In the genomic region with DNA sequence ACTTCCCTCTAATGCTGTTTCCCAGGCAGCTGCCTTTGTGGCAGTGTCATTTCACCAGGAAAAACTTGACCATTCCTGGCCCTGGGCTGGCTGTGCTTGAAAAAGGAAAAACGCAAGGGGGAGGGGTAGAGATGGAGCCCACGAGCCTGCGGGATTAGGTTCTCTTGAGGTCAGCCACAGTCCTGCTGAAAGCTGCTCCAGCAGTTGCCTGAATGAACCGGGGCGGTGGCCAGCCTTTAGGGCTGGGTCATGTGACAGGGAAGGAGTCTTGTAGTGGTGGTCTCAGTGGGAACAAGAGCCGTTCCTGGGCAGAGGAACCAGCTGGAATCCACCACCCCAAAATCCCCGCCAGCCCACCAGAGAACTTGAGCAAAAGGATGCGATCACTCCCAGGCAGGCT, we compare ENCODE assay signal across 22 cellular contexts. TPM values are rescaled to one million over a fixed set of nuclear protein-coding genes. Genes with fewer than 3 reads are reported as not detected.
DNase-seq lines count a peak whose midpoint lies in the region; ATAC-seq and TF ChIP-seq lines count a peak whose summit lies in the region.
"Had no signal": no experiment of that assay in that cellular context is flagged by ENCODE, and none has a peak within 500 bp of the region (broad histone marks: within the 10 kb centered on the region; RNA-seq: fewer than 3 reads in every experiment).

No MANE protein-coding gene starts in this region.

- H3K27me3 Mint-ChIP-seq in endodermal cell (ENCODE audit: insufficient read depth) (no peaks in the 10 kb centered on the region), nephron progenitor cell (ENCODE audit: low read depth, poor library complexity) (peaks cover 2% of the 10 kb centered on the region), type B pancreatic cell (no peaks in the 10 kb centered on the region)
- no peaks in the 10 kb centered on the region for H3K27me3 Mint-ChIP-seq in activated CD8-positive, alpha-beta T cell treated with anti-CD3 and anti-CD28 coated beads, Interleukin-2, amount 10 ng/mL, durations not matched to agents 7 days and 5 days (ENCODE audit: low read depth)
- H3K27me3 Mint-ChIP-seq: CD4-positive, alpha-beta memory T cell; IgD-negative memory B cell had no signal

- peaks cover 44% of the 10 kb centered on the region for H3K4me1 ChIP-seq in left ventricle myocardium inferior
- H3K4me1 ChIP-seq in right atrium auricular region: peaks cover 0 to 22% of the 10 kb centered on the region in 2 donors
- H3K4me1 ChIP-seq in endodermal cell (ENCODE audit: control insufficient read depth, insufficient read depth, low read length): no peaks in the 10 kb centered on the region
- H3K4me1 ChIP-seq in A673 (ENCODE audit: insufficient read depth, low read length, poor library complexity, severe bottlenecking): no peaks in the 10 kb centered on the region
- H3K4me1 ChIP-seq: Caco-2, SJCRH30 had no signal

- peaks cover 48% of the 10 kb centered on the region for H3K36me3 Mint-ChIP-seq in endodermal cell (ENCODE audit: low read depth)
- peaks cover 18% of the 10 kb centered on the region for H3K36me3 Mint-ChIP-seq in nephron progenitor cell (ENCODE audit: low read depth)
- peaks cover 12% of the 10 kb centered on the region for H3K36me3 Mint-ChIP-seq in type B pancreatic cell
- peaks cover 8% of the 10 kb centered on the region for H3K36me3 Mint-ChIP-seq in activated CD8-positive, alpha-beta T cell treated with anti-CD3 and anti-CD28 coated beads, Interleukin-2, amount 10 ng/mL, durations not matched to agents 7 days and 5 days (ENCODE audit: low read depth)
- H3K36me3 Mint-ChIP-seq: IgD-negative memory B cell had no signal

- CTCF ChIA-PET in A673 (lab: Charles Lee): no interaction called here
- CTCF ChIA-PET in activated CD8-positive, alpha-beta T cell treated with anti-CD3 and anti-CD28 coated beads, Interleukin-2, amount 10 ng/mL, durations not matched to agents 7 days and 5 days (lab: Charles Lee): no interaction called here

- H3K27ac ChIP-seq in left ventricle myocardium inferior (replicated peaks) (peak overlapping the region; percentile 41), right atrium auricular region (no peak overlapping the region), endodermal cell (ENCODE audit: low read depth, low read length) (peak overlapping the region; percentile 41), A673 (ENCODE audit: low read depth, low read length, poor library complexity, severe bottlenecking) (no peak overlapping the region)
- H3K27ac ChIP-seq: HL-60, SJCRH30 had no signal

- peaks cover 42% of the 10 kb centered on the region for H3K36me3 ChIP-seq in left ventricle myocardium inferior
- peaks cover 34% of the 10 kb centered on the region for H3K36me3 ChIP-seq in right atrium auricular region
- peaks cover 79% of the 10 kb centered on the region for H3K36me3 ChIP-seq in endodermal cell (ENCODE audit: control insufficient read depth, insufficient read depth, low read length)
- H3K36me3 ChIP-seq in A673 (ENCODE audit: insufficient read depth, low read length, poor library complexity, severe bottlenecking): peaks cover 9% of the 10 kb centered on the region

- H3K9me3 Mint-ChIP-seq in endodermal cell: no peaks in the 10 kb centered on the region
- H3K9me3 Mint-ChIP-seq in nephron progenitor cell: no peaks in the 10 kb centered on the region
- no peaks in the 10 kb centered on the region for H3K9me3 Mint-ChIP-seq in type B pancreatic cell
- no peaks in the 10 kb centered on the region for H3K9me3 Mint-ChIP-seq in activated CD8-positive, alpha-beta T cell treated with anti-CD3 and anti-CD28 coated beads, Interleukin-2, amount 10 ng/mL, durations not matched to agents 7 days and 5 days (ENCODE audit: insufficient read depth)
- H3K9me3 Mint-ChIP-seq: CD4-positive, alpha-beta memory T cell; IgD-negative memory B cell had no signal

- no peaks in the 10 kb centered on the region for H3K4me1 Mint-ChIP-seq in endodermal cell
- H3K4me1 Mint-ChIP-seq in nephron progenitor cell: peaks cover 48% of the 10 kb centered on the region
- H3K4me1 Mint-ChIP-seq in type B pancreatic cell (ENCODE audit: unreplicated experiment): peaks cover 17% of the 10 kb centered on the region
- H3K4me1 Mint-ChIP-seq in activated CD8-positive, alpha-beta T cell treated with anti-CD3 and anti-CD28 coated beads, Interleukin-2, amount 10 ng/mL, durations not matched to agents 7 days and 5 days (ENCODE audit: low read depth): no peaks in the 10 kb centered on the region

- POLR2A ChIA-PET in A673 (lab: Charles Lee; ENCODE audit: low non-redundant PET): no interaction called here
- POLR2A ChIA-PET in activated CD8-positive, alpha-beta T cell treated with anti-CD3 and anti-CD28 coated beads, Interleukin-2, amount 10 ng/mL, durations not matched to agents 7 days and 5 days (lab: Charles Lee): no interaction called here

- DNase-seq in left ventricle myocardium inferior (no peak), right atrium auricular region (ENCODE audit: low spot score) (no peak), endodermal cell (no peak), nephron progenitor cell (no peak), type B pancreatic cell (ENCODE audit: extremely low spot score, unreplicated experiment) (no peak), A673 (ENCODE audit: low spot score) (no peak)
- DNase-seq in activated CD8-positive, alpha-beta T cell treated with anti-CD3 and anti-CD28 coated beads, Interleukin-2, amount 10 ng/mL, durations not matched to agents 7 days and 5 days: no peak
- DNase-seq: C1 segment of cervical spinal cord; Caco-2; CD4-positive, alpha-beta memory T cell; HCEC 1CT; NCI-H1105; NCI-H1436 treated with DMSO at 0.1 percent for 48 hours; NCI-H1930; NCI-H2107; NCI-H524 treated with DMSO at 0.1 percent for 48 hours; NCI-H774; SJCRH30 had no signal

- 79 to 92% methylated on average over 3 to 8 of the region's 8 CpGs for WGBS in endodermal cell (ENCODE audit: insufficient coverage in 1 of 2, insufficient read length in 1 of 2), 2 experiments

- TF ChIP-seq CTCF in left ventricle myocardium inferior (IDR thresholded peaks at IDR 0.05; ENCODE audit: borderline replicate concordance) (no peak), right atrium auricular region (IDR thresholded peaks at IDR 0.05) (no peak), endodermal cell (conservative IDR thresholded peaks at IDR 0.05) (no peak), nephron progenitor cell (IDR thresholded peaks at IDR 0.05) (no peak), type B pancreatic cell (conservative IDR thresholded peaks at IDR 0.05) (no peak), A673 (conservative IDR thresholded peaks at IDR 0.05; ENCODE audit: low read depth, low read length) (no peak)

- no peaks in the 10 kb centered on the region for H3K27me3 ChIP-seq in left ventricle myocardium inferior (ENCODE audit: low read depth)
- H3K27me3 ChIP-seq in right atrium auricular region: no peaks in the 10 kb centered on the region
- no peaks in the 10 kb centered on the region for H3K27me3 ChIP-seq in endodermal cell (ENCODE audit: control insufficient read depth, insufficient read depth, low read length, poor library complexity, severe bottlenecking)
- H3K27me3 ChIP-seq in A673 (replicated peaks; ENCODE audit: insufficient read depth, low read depth, low read length, poor library complexity): no peaks in the 10 kb centered on the region
- H3K27me3 ChIP-seq: SJCRH30 had no signal

- H3K9ac ChIP-seq in endodermal cell (ENCODE audit: extremely low read depth, low read length, poor library complexity, severe bottlenecking): no peak overlapping the region

- H3K4me3 Mint-ChIP-seq in endodermal cell: no peak overlapping the region
- no peak overlapping the region for H3K4me3 Mint-ChIP-seq in nephron progenitor cell
- H3K4me3 Mint-ChIP-seq in type B pancreatic cell: no peak overlapping the region
- no peak overlapping the region for H3K4me3 Mint-ChIP-seq in activated CD8-positive, alpha-beta T cell treated with anti-CD3 and anti-CD28 coated beads, Interleukin-2, amount 10 ng/mL, durations not matched to agents 7 days and 5 days
- H3K4me3 Mint-ChIP-seq: CD4-positive, alpha-beta memory T cell; IgD-negative memory B cell had no signal

- no TSS peak for BruUV-seq in A673 (replicated peaks; lab: Mats Ljungman, UMichigan)

- intact Hi-C loops in left ventricle myocardium inferior (cut with micrococcal nuclease): no loop called here
- intact Hi-C loops in A673 (cut with micrococcal nuclease; ENCODE audit: unreplicated experiment): no loop called here

- H3K4me3 ChIP-seq in left ventricle myocardium inferior (no peak overlapping the region), right atrium auricular region (no peak overlapping the region), endodermal cell (ENCODE audit: low read length) (no peak overlapping the region), A673 (ENCODE audit: low read depth, low read length, poor library complexity, severe bottlenecking) (no peak overlapping the region)
- H3K4me3 ChIP-seq: SJCRH30 had no signal

- no peak for ATAC-seq in GM18909 (IDR thresholded peaks at IDR 0.05; ENCODE audit: poor library complexity, unreplicated experiment)
- ATAC-seq in activated CD8-positive, alpha-beta T cell treated with anti-CD3 and anti-CD28 coated beads, Interleukin-2, amount 10 ng/mL, durations not matched to agents 7 days and 5 days: no peak
- ATAC-seq: SK-N-SH treated with all-trans-retinoic acid at 6 μM for 48 hours had no signal

- H3K9me3 ChIP-seq in left ventricle myocardium inferior (replicated peaks) (no peaks in the 10 kb centered on the region), right atrium auricular region (no peaks in the 10 kb centered on the region), endodermal cell (ENCODE audit: control insufficient read depth, low read length) (no peaks in the 10 kb centered on the region), A673 (ENCODE audit: low read depth, low read length, poor library complexity, severe bottlenecking) (no peaks in the 10 kb centered on the region)
- H3K9me3 ChIP-seq: Caco-2, SJCRH30 had no signal

- H3K27ac Mint-ChIP-seq in endodermal cell: peak overlapping the region; percentile 35
- H3K27ac Mint-ChIP-seq in nephron progenitor cell: peak overlapping the region; percentile 79
- peak overlapping the region; percentile 66 for H3K27ac Mint-ChIP-seq in type B pancreatic cell
- no peak overlapping the region for H3K27ac Mint-ChIP-seq in activated CD8-positive, alpha-beta T cell treated with anti-CD3 and anti-CD28 coated beads, Interleukin-2, amount 10 ng/mL, durations not matched to agents 7 days and 5 days
- H3K27ac Mint-ChIP-seq: IgD-negative memory B cell had no signal

RNA-seq across cellular contexts. Expression of a gene that starts 51.2 kb away (rescaled TPM):
- total RNA-seq in left ventricle myocardium inferior (4.4 TPM), right atrium auricular region (1 to 10 TPM; 2.9 to 7.2 TPM), endodermal cell (1 to 10 TPM; 1.5 TPM), type B pancreatic cell (ENCODE audit: low replicate concordance) (12.5 and 37.7 TPM in 2 replicates), A673 (2021) (10.6 and 16.1 TPM in 2 replicates)
- 18.8 TPM for polyA plus RNA-seq in endodermal cell (2013, experiment 1 of 2)
- polyA plus RNA-seq in endodermal cell (2013, experiment 2 of 2): 16.4 TPM
- under 1 TPM; 0.24 to 0.50 TPM for total RNA-seq in activated CD8-positive, alpha-beta T cell treated with anti-CD3 and anti-CD28 coated beads, Interleukin-2, amount 10 ng/mL, durations not matched to agents 7 days and 5 days
- total RNA-seq: Caco-2; CD4-positive, alpha-beta memory T cell had no signal
- polyA plus RNA-seq: CD4-positive, alpha-beta memory T cell; IgD-negative memory B cell had no signal

Comparison
In these comparisons a context has a peak if more than half of its experiments do, and no peak if none do; other contexts are left out.
1. H3K27ac ChIP-seq: peak in left ventricle myocardium inferior (single experiment) and endodermal cell (single experiment); none in right atrium auricular region (0 of 2) and A673 (single experiment).